ENCODE assay signal across 3 cellular contexts in genomic region chr7:143323650-143324049, GRCh38.
TF ChIP-seq lines count a peak whose summit lies in the region.

No MANE protein-coding gene starts in this region.

TF ChIP-seq in GM23338, 12 proteins besides CTCF, POLR2A, EP300 and RAD21:
- TF ChIP-seq REST (IDR thresholded peaks at IDR 0.05; ENCODE audit: unreplicated experiment) = no peak
- no peak for TF ChIP-seq EZH2 (IDR thresholded peaks at IDR 0.05; ENCODE audit: low read depth, unreplicated experiment)
- TF ChIP-seq NANOG (IDR thresholded peaks at IDR 0.05; ENCODE audit: borderline replicate concordance) = no peak
- no peak for TF ChIP-seq CREB1 (CRISPR knock-in tag; IDR thresholded peaks at IDR 0.05; ENCODE audit: low read depth)

TF ChIP-seq in WTC11, 78 proteins besides CTCF, POLR2A, EP300 and RAD21:
- TF ChIP-seq ATF1 (CRISPR knock-in tag; IDR thresholded peaks at IDR 0.05) (no peak), SMAD3 (CRISPR knock-in tag; IDR thresholded peaks at IDR 0.05; ENCODE audit: borderline replicate concordance) (no peak), ZNF532 (CRISPR knock-in tag; IDR thresholded peaks at IDR 0.05; ENCODE audit: borderline replicate concordance) (no peak), GRHL2 (CRISPR knock-in tag; IDR thresholded peaks at IDR 0.05; ENCODE audit: insufficient replicate concordance, severe bottlenecking) (no peak), ESRRA (CRISPR knock-in tag; IDR thresholded peaks at IDR 0.05; ENCODE audit: borderline replicate concordance) (no peak), NR3C1 (CRISPR knock-in tag; conservative IDR thresholded peaks at IDR 0.05; ENCODE audit: low read depth) (no peak), JAZF1 (CRISPR knock-in tag; IDR thresholded peaks at IDR 0.05) (no peak), TCF7 (CRISPR knock-in tag; IDR thresholded peaks at IDR 0.05; ENCODE audit: low read depth) (no peak), TP53 (CRISPR knock-in tag; IDR thresholded peaks at IDR 0.05) (no peak), NFATC4 (CRISPR knock-in tag; IDR thresholded peaks at IDR 0.05) (no peak), FOXP1 (CRISPR knock-in tag; IDR thresholded peaks at IDR 0.05; ENCODE audit: borderline replicate concordance) (no peak), ZNF416 (CRISPR knock-in tag; IDR thresholded peaks at IDR 0.05) (no peak), ZNF121 (CRISPR knock-in tag; IDR thresholded peaks at IDR 0.05) (no peak), ZNF232 (CRISPR knock-in tag; IDR thresholded peaks at IDR 0.05) (no peak), MLX (CRISPR knock-in tag; IDR thresholded peaks at IDR 0.05) (no peak), ZBTB21 (CRISPR knock-in tag; IDR thresholded peaks at IDR 0.05; ENCODE audit: borderline replicate concordance) (no peak), PRDM15 (CRISPR knock-in tag; IDR thresholded peaks at IDR 0.05) (no peak), TEAD1 (CRISPR knock-in tag; IDR thresholded peaks at IDR 0.05) (no peak)
TF ChIP-seq in WTC11: peak in this region for 0.

TF ChIP-seq in SK-N-SH, 30 proteins besides CTCF, POLR2A, EP300 and RAD21:
- no peak for TF ChIP-seq SMC3 (IDR thresholded peaks at IDR 0.05; ENCODE audit: low read depth, low read length)
- no peak for TF ChIP-seq RFX5 (IDR thresholded peaks at IDR 0.05; ENCODE audit: low read length)
TF ChIP-seq in SK-N-SH: peak in this region for 0.
